Comparison of ENCODE assay signal across 7 cellular contexts in the genomic region with DNA sequence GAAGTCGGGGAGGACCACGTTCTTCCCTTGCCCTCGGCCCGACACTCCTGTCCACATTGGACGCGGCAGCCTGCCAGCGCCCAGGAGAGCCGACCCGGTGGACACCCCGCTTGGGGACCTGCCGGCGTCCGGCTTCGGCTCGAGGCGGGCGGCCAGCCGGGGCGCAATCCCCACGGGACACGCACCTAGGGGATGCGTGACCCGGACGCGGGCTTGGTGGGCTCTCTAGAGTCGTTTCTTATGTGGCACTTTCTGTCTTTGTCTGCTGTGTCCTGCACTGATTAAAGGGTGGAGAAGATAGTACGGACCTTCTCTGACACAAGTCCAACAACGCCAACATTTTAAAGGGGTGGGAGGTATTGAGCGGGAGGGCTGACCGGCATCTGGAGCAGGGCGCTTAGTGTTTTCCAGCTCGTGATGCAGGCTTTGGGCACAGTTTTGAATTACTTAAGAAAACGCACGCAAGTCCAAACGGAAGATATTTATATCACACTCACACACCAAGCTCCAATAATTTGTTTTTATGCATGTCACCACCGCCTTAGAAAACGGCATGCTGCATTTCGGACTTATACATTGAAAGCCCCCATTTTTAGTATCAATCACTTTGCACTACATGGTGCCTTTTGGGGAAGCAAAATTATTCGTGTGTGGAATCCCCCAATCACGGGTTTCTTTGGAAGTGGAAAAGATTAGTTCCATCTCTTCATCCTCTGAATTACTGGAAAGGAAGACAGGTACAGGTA. TPM values are rescaled to one million over a fixed set of nuclear protein-coding genes. Genes with fewer than 3 reads are reported as not detected.
DNase-seq lines count a peak whose midpoint lies in the region; ATAC-seq and TF ChIP-seq lines count a peak whose summit lies in the region.

No MANE protein-coding gene starts in this region.

- H3K27me3 ChIP-seq in HAP-1 (ENCODE audit: low read depth) (peaks cover 44% of the 10 kb centered on the region), NT2/D1 (ENCODE audit: insufficient read depth, insufficient read length) (peaks cover 98% of the 10 kb centered on the region), dorsolateral prefrontal cortex (peaks cover 6 to 94% (median 70%) of the 10 kb centered on the region in 45 donors), muscle layer of colon (ENCODE audit: control insufficient read depth in 1 of 2, insufficient read depth in 2 of 2, low read length in 2 of 2) (peaks cover 83 to 86% of the 10 kb centered on the region in 2 donors)

- H3K4me1 ChIP-seq in HAP-1 (peaks cover 45% of the 10 kb centered on the region), NT2/D1 (ENCODE audit: insufficient read depth, insufficient read length) (no peaks in the 10 kb centered on the region), muscle layer of colon (ENCODE audit: insufficient read depth, low read length) (peaks cover 20% of the 10 kb centered on the region)

- H3K36me3 ChIP-seq in HAP-1 (replicated peaks), result no peaks in the 10 kb centered on the region
- no peaks in the 10 kb centered on the region for H3K36me3 ChIP-seq in NT2/D1 (ENCODE audit: insufficient read depth, insufficient read length, low read length)
- H3K36me3 ChIP-seq in muscle layer of colon (ENCODE audit: insufficient read depth, low read length), result no peaks in the 10 kb centered on the region

- H3K4me3 ChIP-seq in HAP-1 (peak overlapping the region; percentile 57), NT2/D1 (ENCODE audit: insufficient read length, low read depth) (peak overlapping the region; percentile 34), dorsolateral prefrontal cortex (peak overlapping the region; percentile 62 to 91 (median 80)), muscle layer of colon (ENCODE audit: low read depth in 1 of 2, low read length in 2 of 2) (peak overlapping the region; percentile 58 to 62)

- intact Hi-C loops in dorsolateral prefrontal cortex (cut with DNase I), result loop anchor here (2.0 to 5.0 kb wide), 2 partner anchors 19 to 96 kb away; no protein-coding TSS in a partner anchor

- in situ Hi-C loops in HAP-1 (cut with MboI; ENCODE audit: low sequenced_read_pairs) (no loop called here), ACHN (cut with HindIII; ENCODE audit: low pct_ligation_motif_present, low pct_unique_long_range_greater_than_20kb, low sequenced_read_pairs) (no loop called here)

- peak overlapping the region; percentile 74 for H3K9ac ChIP-seq in NT2/D1 (ENCODE audit: insufficient read length, low read depth)
- H3K9ac ChIP-seq in muscle layer of colon (ENCODE audit: low read length), result peak overlapping the region; percentile 54

- H3K9me3 ChIP-seq in HAP-1 (no peaks in the 10 kb centered on the region), NT2/D1 (ENCODE audit: insufficient read depth, low read length) (no peaks in the 10 kb centered on the region), muscle layer of colon (ENCODE audit: low read length) (peaks cover 20% of the 10 kb centered on the region)

- TF ChIP-seq CTCF in dorsolateral prefrontal cortex (IDR thresholded peaks at IDR 0.05 in 54 of 56, conservative IDR thresholded peaks at IDR 0.05 in 2 of 56; ENCODE audit: low read depth in 1 of 56, partially characterized antibody in 56 of 56), result no peak

- DNase-seq in HAP-1 (ENCODE audit: low spot score in 2 of 2), result no peak
- DNase-seq in NT2/D1 (ENCODE audit: low read depth, low spot score), result no peak
- peak in 1 of 10 donors; percentile 29 for DNase-seq in dorsolateral prefrontal cortex
- no peak for DNase-seq in ACHN
- no peak for DNase-seq in NCI-H1092 treated with DMSO at 0.1 percent for 48 hours (lab: John Stamatoyannopoulos, UW)

- ATAC-seq in GM18498 (IDR thresholded peaks at IDR 0.05; ENCODE audit: unreplicated experiment), result peak; percentile 21

- H3K27ac ChIP-seq in dorsolateral prefrontal cortex (peak overlapping the region in 56 of 59 donors; percentile 19 to 99 (median 96)), muscle layer of colon (ENCODE audit: low read depth, low read length) (peak overlapping the region; percentile 64)

RNA-seq across cellular contexts. Expression of a gene that starts 3.9 kb away (rescaled TPM):
- 10 to 100 TPM in 2 of 120 experiments, 1 to 10 TPM in 117, under 1 TPM in 1; 0.97 to 12.5 (median 4.6) TPM for total RNA-seq in dorsolateral prefrontal cortex

RNA-seq across cellular contexts. Expression of a gene that starts 20.5 kb away (rescaled TPM):
- total RNA-seq in dorsolateral prefrontal cortex, result 100 to 1,000 TPM in 17 of 120 experiments, 10 to 100 TPM in 103; 48.1 to 140 (median 80.9) TPM

RNA-seq across cellular contexts. Expression of a gene that starts 25.2 kb away (rescaled TPM):
- total RNA-seq in dorsolateral prefrontal cortex, result 10 to 100 TPM; 26.2 to 65.4 (median 41.7) TPM
